12 cellular contexts compared by ENCODE assay signal in the genomic region with DNA sequence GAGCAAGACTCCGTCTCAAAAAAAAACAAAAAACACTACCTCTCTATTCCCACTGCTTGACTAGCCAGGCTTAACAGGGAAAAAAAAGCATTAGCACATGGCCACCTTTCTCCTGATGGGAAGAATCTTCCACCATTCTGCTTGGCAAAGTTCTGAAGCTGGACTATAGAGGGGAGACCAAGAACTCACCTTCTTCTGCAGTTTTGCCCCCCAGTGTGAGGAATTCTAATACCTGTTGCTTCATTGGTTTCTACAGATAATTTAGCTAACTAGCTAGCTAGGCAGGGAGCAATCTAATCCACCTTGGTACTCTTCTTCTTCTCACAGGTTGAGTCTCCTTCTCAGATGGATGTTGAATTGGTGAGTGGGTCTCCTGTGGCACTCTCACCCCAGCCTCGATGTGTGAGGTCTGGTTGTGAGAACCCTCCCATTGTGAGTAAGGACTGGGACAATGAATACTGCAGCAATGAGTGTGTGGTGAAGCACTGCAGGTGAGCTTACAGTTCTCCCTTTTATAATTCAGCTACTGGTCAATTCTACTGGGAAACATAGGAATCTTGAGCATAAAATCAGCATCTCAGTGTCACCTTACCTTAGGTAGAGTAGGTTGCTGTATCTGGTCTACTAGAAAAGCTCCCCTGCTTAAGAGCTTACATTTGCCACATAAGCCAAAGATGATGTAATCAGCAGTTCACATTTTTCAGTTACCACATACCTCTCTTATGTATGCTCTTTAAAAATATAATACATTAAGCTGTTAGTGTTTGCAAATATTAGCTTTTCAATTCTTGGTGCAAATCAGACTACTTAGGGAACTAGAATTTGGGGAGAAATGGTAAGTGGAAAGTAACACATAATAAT. TPM values are rescaled to one million over a fixed set of nuclear protein-coding genes. Genes with fewer than 3 reads are reported as not detected.
DNase-seq lines count a peak whose midpoint lies in the region; ATAC-seq, FAIRE-seq and TF ChIP-seq lines count a peak whose summit lies in the region.
"Had no signal": no experiment of that assay in that cellular context is flagged by ENCODE, and none has a peak within 500 bp of the region (broad histone marks: within the 10 kb centered on the region; RNA-seq: fewer than 3 reads in every experiment).

No MANE protein-coding gene starts in this region.

- no peak for ATAC-seq in A549
- ATAC-seq in WTC11, result peak; percentile 24; the same call in 1 of the 2 replicates

- H3K4me3 ChIP-seq in A549, result no peak overlapping the region
- H3K4me3 ChIP-seq in foreskin fibroblast (ENCODE audit: low read depth in 1 of 2, low read length in 2 of 2), result no peak overlapping the region
- H3K4me3 ChIP-seq: MG63 had no signal

- TF ChIP-seq POLR2A in A549 (IDR thresholded peaks at IDR 0.05; ENCODE audit: low read length), result no peak

- H3K27me3 Mint-ChIP-seq in WTC11 (ENCODE audit: low read depth), result no peaks in the 10 kb centered on the region
- H3K27me3 Mint-ChIP-seq: CD4-positive, alpha-beta T cell had no signal

- CTCF ChIA-PET in A549 (lab: Yijun Ruan, JAX), result interaction anchor here (0.5 to 8.0 kb wide), 10 partner anchors 8 to 418 kb away, joined by 3 to 58 read pairs (median 3); a partner anchor contains a TSS
- CTCF ChIA-PET in WTC11 (lab: Charles Lee), result interaction anchor here (0.7 to 1.4 kb wide), 3 partner anchors 16 to 31 kb away, joined by 3 to 4 read pairs (median 4); a partner anchor contains a TSS

- no peak for TF ChIP-seq RAD21 in A549 (conservative IDR thresholded peaks at IDR 0.05 in 1 of 2, IDR thresholded peaks at IDR 0.05 in 1 of 2)

- H3K9me3 Mint-ChIP-seq in WTC11, result no peaks in the 10 kb centered on the region
- H3K9me3 Mint-ChIP-seq: CD4-positive, alpha-beta T cell had no signal

- no peak for FAIRE-seq in A549 (lab: Jason Lieb, UNC)

- TF ChIP-seq EP300 in A549 (IDR thresholded peaks at IDR 0.05), result no peak

- 76% methylated on average over 2 of the region's 2 CpGs for WGBS in A549 (ENCODE audit: missing lambda C conversion rate)

- H3K36me3 Mint-ChIP-seq in WTC11, result peaks cover 80% of the 10 kb centered on the region

- H3K27ac ChIP-seq in A549, result peak overlapping the region; percentile 39 to 47; a peak in 3 of 6 replicates

- no peak overlapping the region for H3K4me2 ChIP-seq in A549

- DNase-seq in A549 (ENCODE audit: low read depth in 1 of 2, low spot score in 1 of 2) (no peak), EH (ENCODE audit: low read depth) (peak; percentile 44), WTC11 (ENCODE audit: low spot score) (no peak), foreskin fibroblast (peak; percentile 21 to 51), NCI-H1092 treated with DMSO at 0.1 percent for 48 hours (lab: John Stamatoyannopoulos, UW) (no peak), NCI-H2196 (lab: John Stamatoyannopoulos, UW; ENCODE audit: unreplicated experiment) (no peak), AML-193 (lab: John Stamatoyannopoulos, UW) (no peak), AG08396 (ENCODE audit: low spot score) (no peak)
- DNase-seq: activated T-cell treated with anti-CD3 and anti-CD28 coated beads, Interleukin-2, amount 50 U/mL, for 48 hours; CD4-positive, alpha-beta T cell; MG63; NCI-H510A had no signal

- no peak overlapping the region for H3K4me3 Mint-ChIP-seq in WTC11
- H3K4me3 Mint-ChIP-seq: CD4-positive, alpha-beta T cell had no signal

- POLR2A ChIA-PET in A549 (lab: Yijun Ruan, JAX) (interaction anchor here (0.7 to 1.6 kb wide), 4 partner anchors 11 to 21 kb away, joined by 3 to 7 read pairs (median 3); a partner anchor contains a TSS), WTC11 (lab: Charles Lee) (interaction anchor here (1.1 to 1.4 kb wide), 2 partner anchors 31 to 32 kb away, joined by 3 read pairs; a partner anchor contains a TSS)

- no peaks in the 10 kb centered on the region for H3K9me3 ChIP-seq in A549
- H3K9me3 ChIP-seq: MG63 had no signal

- H3K4me1 ChIP-seq in A549, result peaks cover 8% of the 10 kb centered on the region; the same call in 2 of the 3 replicates

- H3K4me1 Mint-ChIP-seq in WTC11, result peaks cover 19% of the 10 kb centered on the region

- TF ChIP-seq CTCF in A549 (IDR thresholded peaks at IDR 0.05), result no peak
- no peak for TF ChIP-seq CTCF in WTC11 (IDR thresholded peaks at IDR 0.05)
- TF ChIP-seq CTCF in foreskin fibroblast (IDR thresholded peaks at IDR 0.05; ENCODE audit: low read depth, low read length), result no peak

- peak overlapping the region; percentile 90 for H3K27ac Mint-ChIP-seq in WTC11
- H3K27ac Mint-ChIP-seq: CD4-positive, alpha-beta T cell had no signal

TF ChIP-seq in A549, 52 proteins besides CTCF, POLR2A, EP300 and RAD21 (continues in another document):
- TF ChIP-seq TP53 (CRISPR knock-in tag; IDR thresholded peaks at IDR 0.05) (no peak), FOSL2 (IDR thresholded peaks at IDR 0.05) (no peak), FOSL2 (CRISPR knock-in tag; IDR thresholded peaks at IDR 0.05) (no peak), ZFP36 (IDR thresholded peaks at IDR 0.05; ENCODE audit: borderline replicate concordance, partially characterized antibody) (no peak), RFX5 (IDR thresholded peaks at IDR 0.05) (no peak), ESRRA (IDR thresholded peaks at IDR 0.05; ENCODE audit: borderline replicate concordance, low read length) (no peak)

TF ChIP-seq in WTC11, 78 proteins besides CTCF, POLR2A, EP300 and RAD21:
- TF ChIP-seq ZNF263 (CRISPR knock-in tag; IDR thresholded peaks at IDR 0.05; ENCODE audit: low read depth), result no peak
- TF ChIP-seq GABPB1 (CRISPR knock-in tag; IDR thresholded peaks at IDR 0.05), result peak; percentile 45; the same call in 1 of the 2 replicates
TF ChIP-seq in WTC11: peak in this region for 1.

RNA-seq across cellular contexts. Expression of a gene that starts 16.0 kb away (rescaled TPM):
- 103 and 118 TPM in 2 replicates for polyA plus RNA-seq in A549 (2011; rRNA removed)
- 92.6 and 95.3 TPM in 2 replicates for polyA plus RNA-seq in A549 (2012; cell fraction: cytosol; rRNA removed)
- polyA plus RNA-seq in A549 (2012; cell fraction: nucleus; rRNA removed), result 281 and 353 TPM in 2 replicates
- 63.2 to 66.3 TPM (median 65.2 TPM) in 3 replicates for polyA plus RNA-seq in A549 (2017; fragmentation: RNase III; extraction: RNeasy Plus Mini Kit Qiagen cat#74134 plus additional on column Dnase treatment)
- polyA minus RNA-seq in A549 (2011; rRNA and poly(A)+ RNA removed), result 94.6 and 130 TPM in 2 replicates
- total RNA-seq in WTC11 (2021), result 87.2 to 93.2 TPM (median 89.5 TPM) in 3 replicates

RNA-seq across cellular contexts. Expression of a gene that starts 18.1 kb away (rescaled TPM):
- polyA plus RNA-seq in A549 (2011; rRNA removed), result 76.4 and 80.3 TPM in 2 replicates
- 49.8 and 60.8 TPM in 2 replicates for polyA plus RNA-seq in A549 (2012; cell fraction: cytosol; rRNA removed)
- 54.5 and 55.2 TPM in 2 replicates for polyA plus RNA-seq in A549 (2012; cell fraction: nucleus; rRNA removed)
- 41.1 to 48.3 TPM (median 41.4 TPM) in 3 replicates for polyA plus RNA-seq in A549 (2017; fragmentation: RNase III; extraction: RNeasy Plus Mini Kit Qiagen cat#74134 plus additional on column Dnase treatment)
- polyA minus RNA-seq in A549 (2011; rRNA and poly(A)+ RNA removed), result 114 and 135 TPM in 2 replicates
- 49.1 to 53.0 TPM (median 52.4 TPM) in 3 replicates for total RNA-seq in WTC11 (2021)

RNA-seq across cellular contexts. Expression of a gene that starts 18.4 kb away (rescaled TPM):
- polyA plus RNA-seq in A549 (2011; rRNA removed) (37.5 and 41.3 TPM in 2 replicates), A549 (2017; fragmentation: RNase III; extraction: RNeasy Plus Mini Kit Qiagen cat#74134 plus additional on column Dnase treatment) (15.8 to 19.8 TPM (median 18.4 TPM) in 3 replicates)
- polyA plus RNA-seq in A549 (2012; cell fraction: cytosol; rRNA removed), result 7.9 and 11.8 TPM in 2 replicates
- polyA plus RNA-seq in A549 (2012; cell fraction: nucleus; rRNA removed), result 6.7 and 11.2 TPM in 2 replicates
- polyA minus RNA-seq in A549 (2011; rRNA and poly(A)+ RNA removed), result 19.8 and 26.5 TPM in 2 replicates
- 29.6 to 33.3 TPM (median 31.7 TPM) in 3 replicates for total RNA-seq in WTC11 (2021)

RNA-seq across cellular contexts. Expression of a gene that starts 31.0 kb away (rescaled TPM):
- polyA plus RNA-seq in A549 (2011; rRNA removed) (2.8 and 3.8 TPM in 2 replicates), A549 (2017; fragmentation: RNase III; extraction: RNeasy Plus Mini Kit Qiagen cat#74134 plus additional on column Dnase treatment) (1.9 to 3.5 TPM (median 3.5 TPM) in 3 replicates)
- polyA plus RNA-seq in A549 (2012; cell fraction: cytosol; rRNA removed), result 0.93 and 1.4 TPM in 2 replicates
- 1.2 and 1.5 TPM in 2 replicates for polyA plus RNA-seq in A549 (2012; cell fraction: nucleus; rRNA removed)
- 3.6 and 4.4 TPM in 2 replicates for polyA minus RNA-seq in A549 (2011; rRNA and poly(A)+ RNA removed)
- 239 to 307 TPM (median 288 TPM) in 3 replicates for total RNA-seq in WTC11 (2021)

RNA-seq across cellular contexts. Expression of a gene that starts 39.2 kb away (rescaled TPM):
- polyA plus RNA-seq in A549 (2011; rRNA removed) (28.5 and 50.4 TPM in 2 replicates), A549 (2017; fragmentation: RNase III; extraction: RNeasy Plus Mini Kit Qiagen cat#74134 plus additional on column Dnase treatment) (35.2 to 37.8 TPM (median 36.8 TPM) in 3 replicates)
- polyA plus RNA-seq in A549 (2012; cell fraction: cytosol; rRNA removed), result 20.4 and 26.4 TPM in 2 replicates
- polyA plus RNA-seq in A549 (2012; cell fraction: nucleus; rRNA removed), result 90.5 and 91.9 TPM in 2 replicates
- polyA minus RNA-seq in A549 (2011; rRNA and poly(A)+ RNA removed), result 135 and 145 TPM in 2 replicates
- 119 to 133 TPM (median 119 TPM) in 3 replicates for total RNA-seq in WTC11 (2021)

Comparison
In these comparisons a context has a peak if more than half of its experiments do, and no peak if none do; other contexts are left out.
1. DNase-seq: peak in EH (single experiment) and foreskin fibroblast (2 of 2); none in A549 (0 of 2), WTC11 (single experiment), NCI-H1092 treated with DMSO at 0.1 percent for 48 hours (single experiment), NCI-H2196 (single experiment), AML-193 (0 of 2) and AG08396 (single experiment).